In the genomic region with DNA sequence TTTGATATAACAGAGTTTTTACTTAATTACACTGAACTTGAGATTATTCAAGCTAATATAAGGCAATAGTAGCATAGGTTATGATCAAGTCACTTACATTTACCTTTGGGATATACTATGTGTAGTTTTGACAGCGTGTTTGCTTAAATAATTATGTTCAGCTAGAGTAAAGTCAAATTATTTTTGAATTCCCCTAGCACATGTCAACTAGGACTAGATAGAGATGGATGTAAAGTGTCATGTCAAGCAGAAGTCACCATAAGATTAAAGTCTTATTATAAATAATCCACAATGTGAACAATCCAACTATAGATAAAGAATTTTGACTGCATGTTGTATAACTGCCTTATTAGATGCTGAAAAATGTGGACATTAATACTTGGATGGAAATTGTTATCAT, we compare ENCODE assay signal across 16 cellular contexts.
DNase-seq lines count a peak whose midpoint lies in the region; TF ChIP-seq lines count a peak whose summit lies in the region.
"Had no signal": no experiment of that assay in that cellular context is flagged by ENCODE, and none has a peak within 500 bp of the region (broad histone marks: within the 10 kb centered on the region; RNA-seq: fewer than 3 reads in every experiment).

No MANE protein-coding gene starts in this region.

- DNase-seq in MCF 10A (ENCODE audit: unreplicated experiment), result no peak
- DNase-seq in breast epithelium (ENCODE audit: low spot score in 2 of 2), result no peak
- DNase-seq in SJSA1 (ENCODE audit: low read depth in 1 of 2, low spot score in 2 of 2), result no peak
- no peak for DNase-seq in osteocyte (ENCODE audit: extremely low spot score, unreplicated experiment)
- DNase-seq in HK-2 (ENCODE audit: unreplicated experiment), result no peak
- no peak for DNase-seq in left ventricle myocardium inferior
- no peak for DNase-seq in NCI-H1105 (lab: John Stamatoyannopoulos, UW)
- DNase-seq: CD8-positive, alpha-beta T cell; DMS 273 treated with DMSO at 0.1 percent for 48 hours; DND-41; H9 had no signal

- H3K27me3 Mint-ChIP-seq in MCF 10A (ENCODE audit: insufficient read depth, unreplicated experiment) (no peaks in the 10 kb centered on the region), osteocyte (ENCODE audit: unreplicated experiment) (no peaks in the 10 kb centered on the region)
- H3K27me3 Mint-ChIP-seq: B cell had no signal

- H3K36me3 ChIP-seq in breast epithelium (no peaks in the 10 kb centered on the region), SJSA1 (no peaks in the 10 kb centered on the region), left ventricle myocardium inferior (no peaks in the 10 kb centered on the region)
- H3K36me3 ChIP-seq: BLaER1 treated with 17β-estradiol and CSF1 and Interleukin-3, amounts not matched to agents 10 nM and 100 nM had no signal

- CTCF ChIA-PET in MCF 10A (lab: Yijun Ruan, JAX), result no interaction called here

- H3K27me3 ChIP-seq in breast epithelium (no peaks in the 10 kb centered on the region), SJSA1 (replicated peaks) (no peaks in the 10 kb centered on the region), left ventricle myocardium inferior (ENCODE audit: low read depth) (no peaks in the 10 kb centered on the region)
- H3K27me3 ChIP-seq: BLaER1 treated with 17β-estradiol and CSF1 and Interleukin-3, amounts not matched to agents 10 nM and 100 nM had no signal

- intact Hi-C loops in MCF 10A (cut with micrococcal nuclease), result no loop called here
- intact Hi-C loops in breast epithelium (cut with DNase I; ENCODE audit: low total_unique reads), result no loop called here
- intact Hi-C loops in left ventricle myocardium inferior (cut with micrococcal nuclease), result no loop called here

- H3K4me3 Mint-ChIP-seq in MCF 10A (ENCODE audit: unreplicated experiment) (no peak overlapping the region), osteocyte (ENCODE audit: unreplicated experiment) (no peak overlapping the region)
- H3K4me3 Mint-ChIP-seq: B cell; CD8-positive, alpha-beta T cell; H9 had no signal

- no TSS peak for BruUV-seq in MCF 10A (replicated peaks; lab: Mats Ljungman, UMichigan)

- TF ChIP-seq CTCF in MCF 10A (IDR thresholded peaks at IDR 0.05; ENCODE audit: unreplicated experiment), result no peak
- no peak for TF ChIP-seq CTCF in breast epithelium (IDR thresholded peaks at IDR 0.05)
- TF ChIP-seq CTCF in osteocyte (IDR thresholded peaks at IDR 0.05), result no peak
- no peak for TF ChIP-seq CTCF in left ventricle myocardium inferior (IDR thresholded peaks at IDR 0.05; ENCODE audit: borderline replicate concordance)

- no peaks in the 10 kb centered on the region for H3K4me1 ChIP-seq in breast epithelium
- peaks cover 22% of the 10 kb centered on the region for H3K4me1 ChIP-seq in SJSA1 (replicated peaks)
- H3K4me1 ChIP-seq in left ventricle myocardium inferior, result no peaks in the 10 kb centered on the region
- H3K4me1 ChIP-seq: BLaER1 treated with 17β-estradiol and CSF1 and Interleukin-3, amounts not matched to agents 10 nM and 100 nM had no signal

- no peak for TF ChIP-seq POLR2A in breast epithelium (IDR thresholded peaks at IDR 0.05)

- H3K4me1 Mint-ChIP-seq in MCF 10A (ENCODE audit: insufficient read depth, unreplicated experiment) (no peaks in the 10 kb centered on the region), osteocyte (ENCODE audit: unreplicated experiment) (peaks cover 31% of the 10 kb centered on the region)
- H3K4me1 Mint-ChIP-seq: B cell, H9 had no signal

- peak overlapping the region; percentile 66 for H3K27ac Mint-ChIP-seq in MCF 10A (ENCODE audit: low read depth, unreplicated experiment)
- peak overlapping the region; percentile 60 for H3K27ac Mint-ChIP-seq in osteocyte (ENCODE audit: unreplicated experiment)
- H3K27ac Mint-ChIP-seq: B cell; CD8-positive, alpha-beta T cell; H9 had no signal

- H3K4me3 ChIP-seq in breast epithelium (no peak overlapping the region), SJSA1 (no peak overlapping the region), left ventricle myocardium inferior (no peak overlapping the region)
- H3K4me3 ChIP-seq: A549; BLaER1 treated with 17β-estradiol and CSF1 and Interleukin-3, amounts not matched to agents 10 nM and 100 nM; GM12878 had no signal

- POLR2A ChIA-PET in MCF 10A (lab: Yijun Ruan, JAX), result interaction anchor here (1.3 kb wide), 1 partner anchor 97 kb away, joined by 3 read pairs; no protein-coding TSS in a partner anchor

- H3K9me3 ChIP-seq in breast epithelium, result no peaks in the 10 kb centered on the region
- no peaks in the 10 kb centered on the region for H3K9me3 ChIP-seq in SJSA1 (replicated peaks)
- peaks cover 21% of the 10 kb centered on the region for H3K9me3 ChIP-seq in left ventricle myocardium inferior (replicated peaks)
- H3K9me3 ChIP-seq: A549; BLaER1 treated with 17β-estradiol and CSF1 and Interleukin-3, amounts not matched to agents 10 nM and 100 nM had no signal

- H3K27ac ChIP-seq in breast epithelium (no peak overlapping the region), SJSA1 (peak overlapping the region; percentile 82), left ventricle myocardium inferior (replicated peaks) (no peak overlapping the region)
- H3K27ac ChIP-seq: 22Rv1; BLaER1 treated with 17β-estradiol and CSF1 and Interleukin-3, amounts not matched to agents 10 nM and 100 nM had no signal

- H3K9me3 Mint-ChIP-seq in MCF 10A (ENCODE audit: unreplicated experiment), result no peaks in the 10 kb centered on the region
- H3K9me3 Mint-ChIP-seq in osteocyte (ENCODE audit: unreplicated experiment), result no peaks in the 10 kb centered on the region

- H3K36me3 Mint-ChIP-seq in MCF 10A (ENCODE audit: insufficient read depth, unreplicated experiment), result no peaks in the 10 kb centered on the region
- peaks cover 1% of the 10 kb centered on the region for H3K36me3 Mint-ChIP-seq in osteocyte (ENCODE audit: unreplicated experiment)
- H3K36me3 Mint-ChIP-seq: CD8-positive, alpha-beta T cell had no signal
